In genomic region chr19:49814010-49814409, GRCh38 we compare ENCODE assay signal across 9 cellular contexts. TPM values are rescaled to one million over a fixed set of nuclear protein-coding genes. Genes with fewer than 3 reads are reported as not detected.
DNase-seq lines count a peak whose midpoint lies in the region; ATAC-seq and TF ChIP-seq lines count a peak whose summit lies in the region.
"Had no signal": no experiment of that assay in that cellular context is flagged by ENCODE, and none has a peak within 500 bp of the region (broad histone marks: within the 10 kb centered on the region; RNA-seq: fewer than 3 reads in every experiment).

No MANE protein-coding gene starts in this region.

- intact Hi-C loops in activated CD4-positive, alpha-beta T cell treated with anti-CD3 and anti-CD28 coated beads, Interleukin-2, amount 10 ng/mL, durations not matched to agents 24 days and 14 days (cut with micrococcal nuclease): loop anchor here (5.0 kb wide), 1 partner anchor 118 kb away; no protein-coding TSS in a partner anchor
- intact Hi-C loops in activated CD8-positive, alpha-beta T cell treated with anti-CD3 and anti-CD28 coated beads for 36 hours (cut with micrococcal nuclease): no loop called here
- intact Hi-C loops in right cardiac atrium (cut with DNase I): loop anchor here in 2 of 4 donors (10.0 kb wide), 1 partner anchor 51 kb away; the partner anchor contains the start of gene PNKP (in 2 of the 2)

- CTCF ChIA-PET in activated CD8-positive, alpha-beta T cell treated with anti-CD3 and anti-CD28 coated beads for 36 hours (lab: Charles Lee): interaction anchor here (0.9 kb wide), 1 partner anchor 11 kb away, joined by 3 read pairs; no protein-coding TSS in a partner anchor

- peaks cover 2% of the 10 kb centered on the region for H3K4me1 ChIP-seq in right cardiac atrium (ENCODE audit: control insufficient read depth, insufficient read depth, low read length)

- 77% methylated on average over 1 of the region's 1 CpG for WGBS in right cardiac atrium

- peaks cover 2% of the 10 kb centered on the region for H3K27me3 Mint-ChIP-seq in activated CD4-positive, alpha-beta T cell treated with anti-CD3 and anti-CD28 coated beads, Interleukin-2, amount 10 ng/mL, durations not matched to agents 24 days and 14 days
- H3K27me3 Mint-ChIP-seq in activated CD8-positive, alpha-beta T cell treated with anti-CD3 and anti-CD28 coated beads for 36 hours: no peaks in the 10 kb centered on the region

- no peaks in the 10 kb centered on the region for H3K9me3 Mint-ChIP-seq in activated CD4-positive, alpha-beta T cell treated with anti-CD3 and anti-CD28 coated beads, Interleukin-2, amount 10 ng/mL, durations not matched to agents 24 days and 14 days
- H3K9me3 Mint-ChIP-seq in activated CD8-positive, alpha-beta T cell treated with anti-CD3 and anti-CD28 coated beads for 36 hours: no peaks in the 10 kb centered on the region

- H3K4me1 Mint-ChIP-seq in activated CD4-positive, alpha-beta T cell treated with anti-CD3 and anti-CD28 coated beads, Interleukin-2, amount 10 ng/mL, durations not matched to agents 24 days and 14 days: peaks cover 24% of the 10 kb centered on the region
- peaks cover 24% of the 10 kb centered on the region for H3K4me1 Mint-ChIP-seq in activated CD8-positive, alpha-beta T cell treated with anti-CD3 and anti-CD28 coated beads for 36 hours (ENCODE audit: low read depth)

- no peak overlapping the region for H3K4me3 ChIP-seq in right cardiac atrium (ENCODE audit: low read length)

- H3K9me3 ChIP-seq in right cardiac atrium (ENCODE audit: control insufficient read depth, low read length): no peaks in the 10 kb centered on the region

- no peak for TF ChIP-seq CTCF in activated CD8-positive, alpha-beta T cell treated with anti-CD3 and anti-CD28 coated beads for 36 hours (IDR thresholded peaks at IDR 0.05)

- peak overlapping the region; percentile 90 for H3K4me3 Mint-ChIP-seq in activated CD4-positive, alpha-beta T cell treated with anti-CD3 and anti-CD28 coated beads, Interleukin-2, amount 10 ng/mL, durations not matched to agents 24 days and 14 days
- peak overlapping the region; percentile 85 for H3K4me3 Mint-ChIP-seq in activated CD8-positive, alpha-beta T cell treated with anti-CD3 and anti-CD28 coated beads for 36 hours

- H3K36me3 Mint-ChIP-seq in activated CD4-positive, alpha-beta T cell treated with anti-CD3 and anti-CD28 coated beads, Interleukin-2, amount 10 ng/mL, durations not matched to agents 24 days and 14 days (ENCODE audit: low read depth): no peaks in the 10 kb centered on the region
- H3K36me3 Mint-ChIP-seq in activated CD8-positive, alpha-beta T cell treated with anti-CD3 and anti-CD28 coated beads for 36 hours (ENCODE audit: low read depth): peaks cover 5% of the 10 kb centered on the region

- peak overlapping the region; percentile 42 for H3K27ac Mint-ChIP-seq in activated CD4-positive, alpha-beta T cell treated with anti-CD3 and anti-CD28 coated beads, Interleukin-2, amount 10 ng/mL, durations not matched to agents 24 days and 14 days
- H3K27ac Mint-ChIP-seq in activated CD8-positive, alpha-beta T cell treated with anti-CD3 and anti-CD28 coated beads for 36 hours: peak overlapping the region; percentile 21

- H3K27ac ChIP-seq in right cardiac atrium (ENCODE audit: low read length) (peak overlapping the region; percentile 12), substantia nigra (ENCODE audit: low read depth, low read length, poor library complexity, severe bottlenecking) (peak overlapping the region; percentile 69)

- POLR2A ChIA-PET in activated CD8-positive, alpha-beta T cell treated with anti-CD3 and anti-CD28 coated beads for 36 hours (lab: Charles Lee): interaction anchor here (0.9 to 1.5 kb wide), 5 partner anchors 10 to 149 kb away, joined by 3 to 7 read pairs (median 3); partner anchors contain the start of genes AKT1S1, BCL2L12, IRF3 and TBC1D17

- ATAC-seq in activated CD8-positive, alpha-beta T cell treated with anti-CD3 and anti-CD28 coated beads for 36 hours: no peak
- no peak for ATAC-seq in right cardiac atrium

- DNase-seq in activated CD4-positive, alpha-beta T cell treated with anti-CD3 and anti-CD28 coated beads, Interleukin-2, amount 10 ng/mL, durations not matched to agents 24 days and 14 days: no peak
- DNase-seq in activated CD4-positive, alpha-beta T cell treated with anti-CD3 and anti-CD28 coated beads for 1 hour: no peak
- DNase-seq in activated CD8-positive, alpha-beta T cell treated with anti-CD3 and anti-CD28 coated beads for 36 hours: no peak
- DNase-seq in right cardiac atrium (no peak), substantia nigra (lab: John Stamatoyannopoulos, UW) (no peak), inferior parietal cortex (ENCODE audit: extremely low spot score) (no peak), AML-193 (lab: John Stamatoyannopoulos, UW) (no peak), GDM1 (lab: John Stamatoyannopoulos, UW) (no peak)

- H3K27me3 ChIP-seq in right cardiac atrium (ENCODE audit: control insufficient read depth, insufficient read depth): no peaks in the 10 kb centered on the region

RNA-seq across cellular contexts. Expression of gene FUZ, which starts 0.9 kb away (rescaled TPM):
- 16.2 and 16.4 TPM in 2 replicates for total RNA-seq in activated CD4-positive, alpha-beta T cell treated with anti-CD3 and anti-CD28 coated beads, Interleukin-2, amount 10 ng/mL, durations not matched to agents 24 days and 14 days
- total RNA-seq in activated CD8-positive, alpha-beta T cell treated with anti-CD3 and anti-CD28 coated beads for 36 hours: 10 to 100 TPM; 23.5 to 24.1 TPM
- total RNA-seq in right cardiac atrium: 10 to 100 TPM; 13.2 to 21.3 (median 16.4) TPM
- polyA plus RNA-seq in right cardiac atrium: 25.8 TPM

RNA-seq across cellular contexts. Expression of gene MED25, which starts 4.1 kb away (rescaled TPM):
- 49.1 and 51.5 TPM in 2 replicates for total RNA-seq in activated CD4-positive, alpha-beta T cell treated with anti-CD3 and anti-CD28 coated beads, Interleukin-2, amount 10 ng/mL, durations not matched to agents 24 days and 14 days
- 10 to 100 TPM; 35.7 to 38.7 TPM for total RNA-seq in activated CD8-positive, alpha-beta T cell treated with anti-CD3 and anti-CD28 coated beads for 36 hours
- total RNA-seq in right cardiac atrium: 10 to 100 TPM; 37.8 to 50.4 (median 43.1) TPM
- 39.2 TPM for polyA plus RNA-seq in right cardiac atrium

RNA-seq across cellular contexts. Expression of gene PTOV1, which starts 36.9 kb away (rescaled TPM):
- 121 and 124 TPM in 2 replicates for total RNA-seq in activated CD4-positive, alpha-beta T cell treated with anti-CD3 and anti-CD28 coated beads, Interleukin-2, amount 10 ng/mL, durations not matched to agents 24 days and 14 days
- 10 to 100 TPM; 87.4 to 88.5 TPM for total RNA-seq in activated CD8-positive, alpha-beta T cell treated with anti-CD3 and anti-CD28 coated beads for 36 hours
- 100 to 1,000 TPM; 127 to 146 (median 141) TPM for total RNA-seq in right cardiac atrium
- 134 TPM for polyA plus RNA-seq in right cardiac atrium

RNA-seq across cellular contexts. Expression of gene AP2A1, which starts 47.2 kb away (rescaled TPM):
- total RNA-seq in activated CD4-positive, alpha-beta T cell treated with anti-CD3 and anti-CD28 coated beads, Interleukin-2, amount 10 ng/mL, durations not matched to agents 24 days and 14 days: 61.8 and 68.0 TPM in 2 replicates
- total RNA-seq in activated CD8-positive, alpha-beta T cell treated with anti-CD3 and anti-CD28 coated beads for 36 hours: 10 to 100 TPM; 83.4 to 84.5 TPM
- total RNA-seq in right cardiac atrium: 10 to 100 TPM; 58.8 to 80.7 (median 73.7) TPM
- 50.8 TPM for polyA plus RNA-seq in right cardiac atrium

RNA-seq across cellular contexts. Expression of gene TSKS, which starts 50.9 kb away (rescaled TPM):
- 0.92 and 1.6 TPM in 2 replicates for total RNA-seq in activated CD4-positive, alpha-beta T cell treated with anti-CD3 and anti-CD28 coated beads, Interleukin-2, amount 10 ng/mL, durations not matched to agents 24 days and 14 days
- total RNA-seq in activated CD8-positive, alpha-beta T cell treated with anti-CD3 and anti-CD28 coated beads for 36 hours: under 1 TPM; 0.50 to 0.81 TPM
- total RNA-seq in right cardiac atrium: 1 to 10 TPM in 3 of 4 donors, under 1 TPM in 1; 0.59 to 1.4 (median 1.2) TPM
- 1.1 TPM for polyA plus RNA-seq in right cardiac atrium
- total RNA-seq: SK-MEL-5 had no signal
